In genomic region chr1:247334378-247335133, GRCh38 we compare ENCODE assay signal across 15 cellular contexts. TPM values are rescaled to one million over a fixed set of nuclear protein-coding genes. Genes with fewer than 3 reads are reported as not detected.
DNase-seq lines count a peak whose midpoint lies in the region; ATAC-seq and TF ChIP-seq lines count a peak whose summit lies in the region.
"Had no signal": no experiment of that assay in that cellular context is flagged by ENCODE, and none has a peak within 500 bp of the region (broad histone marks: within the 10 kb centered on the region; RNA-seq: fewer than 3 reads in every experiment).

No MANE protein-coding gene starts in this region.

- H3K4me1 ChIP-seq in naive thymus-derived CD4-positive, alpha-beta T cell (ENCODE audit: control insufficient read depth in 2 of 2, insufficient read depth in 2 of 2, low read length in 2 of 2), result peaks cover 6 to 14% of the 10 kb centered on the region in 2 donors

- H3K4me3 ChIP-seq in naive thymus-derived CD4-positive, alpha-beta T cell (ENCODE audit: low read length), result no peak overlapping the region
- H3K4me3 ChIP-seq: left lung had no signal

- H3K27me3 Mint-ChIP-seq in activated naive CD8-positive, alpha-beta T cell, result no peaks in the 10 kb centered on the region
- no peaks in the 10 kb centered on the region for H3K27me3 Mint-ChIP-seq in activated naive CD8-positive, alpha-beta T cell treated with anti-CD3 and anti-CD28 coated beads, Interleukin-2, amount 50 U/mL, for 24 hours
- H3K27me3 Mint-ChIP-seq in WTC11 (ENCODE audit: low read depth), result no peaks in the 10 kb centered on the region
- H3K27me3 Mint-ChIP-seq in naive thymus-derived CD4-positive, alpha-beta T cell, result no peaks in the 10 kb centered on the region
- H3K27me3 Mint-ChIP-seq: activated CD4-positive, alpha-beta memory T cell treated with anti-CD3 and anti-CD28 coated beads, Interleukin-2, amount 10 ng/mL, durations not matched to agents 7 days and 5 days had no signal

- DNase-seq in activated naive CD8-positive, alpha-beta T cell treated with anti-CD3 and anti-CD28 coated beads, Interleukin-2, amount 50 U/mL, for 24 hours, result no peak
- DNase-seq in WTC11 (ENCODE audit: low spot score) (no peak), HuH-7.5 (ENCODE audit: low spot score) (no peak), NCI-H226 (no peak)
- DNase-seq in naive thymus-derived CD4-positive, alpha-beta T cell, result no peak
- DNase-seq: activated CD4-positive, alpha-beta memory T cell treated with anti-CD3 and anti-CD28 coated beads, Interleukin-2, amount 10 ng/mL, durations not matched to agents 7 days and 5 days; amniotic stem cell; foreskin fibroblast; left lung; NCI-H774; stimulated activated naive CD8-positive, alpha-beta T cell treated with anti-CD3 and anti-CD28 coated beads, Interleukin-15, Interleukin-2, amounts not matched to agents 100 U/mL and 50 U/mL, for 24 hours had no signal

- H3K4me1 Mint-ChIP-seq in activated naive CD8-positive, alpha-beta T cell (ENCODE audit: low read depth), result peaks cover 51% of the 10 kb centered on the region
- H3K4me1 Mint-ChIP-seq in activated naive CD8-positive, alpha-beta T cell treated with anti-CD3 and anti-CD28 coated beads, Interleukin-2, amount 50 U/mL, for 24 hours, result peaks cover 28% of the 10 kb centered on the region
- peaks cover 64% of the 10 kb centered on the region for H3K4me1 Mint-ChIP-seq in WTC11
- peaks cover 10 to 31% (median 21%) of the 10 kb centered on the region in 7 donors for H3K4me1 Mint-ChIP-seq in naive thymus-derived CD4-positive, alpha-beta T cell

- POLR2A ChIA-PET in WTC11 (lab: Charles Lee), result no interaction called here
- POLR2A ChIA-PET in naive thymus-derived CD4-positive, alpha-beta T cell (lab: Charles Lee), result no interaction called here

- H3K27ac Mint-ChIP-seq in activated naive CD8-positive, alpha-beta T cell, result peak overlapping the region; percentile 30
- no peak overlapping the region for H3K27ac Mint-ChIP-seq in activated naive CD8-positive, alpha-beta T cell treated with anti-CD3 and anti-CD28 coated beads, Interleukin-2, amount 50 U/mL, for 24 hours
- H3K27ac Mint-ChIP-seq in WTC11, result peak overlapping the region; percentile 82
- peak overlapping the region in 5 of 9 donors; percentile 10 to 61 (median 33) for H3K27ac Mint-ChIP-seq in naive thymus-derived CD4-positive, alpha-beta T cell
- H3K27ac Mint-ChIP-seq: activated CD4-positive, alpha-beta memory T cell treated with anti-CD3 and anti-CD28 coated beads, Interleukin-2, amount 10 ng/mL, durations not matched to agents 7 days and 5 days had no signal

- peak overlapping the region; percentile 83 for H3K4me3 Mint-ChIP-seq in activated naive CD8-positive, alpha-beta T cell
- H3K4me3 Mint-ChIP-seq in activated naive CD8-positive, alpha-beta T cell treated with anti-CD3 and anti-CD28 coated beads, Interleukin-2, amount 50 U/mL, for 24 hours, result no peak overlapping the region
- H3K4me3 Mint-ChIP-seq in WTC11, result peak overlapping the region; percentile 83
- peak overlapping the region in 1 of 10 donors; percentile 74 for H3K4me3 Mint-ChIP-seq in naive thymus-derived CD4-positive, alpha-beta T cell
- H3K4me3 Mint-ChIP-seq: activated CD4-positive, alpha-beta memory T cell treated with anti-CD3 and anti-CD28 coated beads, Interleukin-2, amount 10 ng/mL, durations not matched to agents 7 days and 5 days had no signal

- H3K36me3 Mint-ChIP-seq in activated naive CD8-positive, alpha-beta T cell, result no peaks in the 10 kb centered on the region
- peaks cover 13% of the 10 kb centered on the region for H3K36me3 Mint-ChIP-seq in activated naive CD8-positive, alpha-beta T cell treated with anti-CD3 and anti-CD28 coated beads, Interleukin-2, amount 50 U/mL, for 24 hours (ENCODE audit: low read depth)
- peaks cover 36% of the 10 kb centered on the region for H3K36me3 Mint-ChIP-seq in WTC11
- peaks cover 0 to 3% (median 0%) of the 10 kb centered on the region in 5 donors for H3K36me3 Mint-ChIP-seq in naive thymus-derived CD4-positive, alpha-beta T cell

- CTCF ChIA-PET in WTC11 (lab: Charles Lee), result interaction anchor here (1.0 kb wide), 2 partner anchors 9 to 18 kb away, joined by 3 to 4 read pairs; no protein-coding TSS in a partner anchor
- CTCF ChIA-PET in naive thymus-derived CD4-positive, alpha-beta T cell (lab: Charles Lee), result no interaction called here

- no peak for ATAC-seq in activated naive CD8-positive, alpha-beta T cell treated with anti-CD3 and anti-CD28 coated beads, Interleukin-2, amount 50 U/mL, for 24 hours
- ATAC-seq in WTC11 (no peak), HG02623 (IDR thresholded peaks at IDR 0.05; ENCODE audit: unreplicated experiment) (no peak), GM18502 (IDR thresholded peaks at IDR 0.05; ENCODE audit: poor library complexity, unreplicated experiment) (no peak)
- no peak for ATAC-seq in naive thymus-derived CD4-positive, alpha-beta T cell
- ATAC-seq: left lung; stimulated activated naive CD8-positive, alpha-beta T cell treated with anti-CD3 and anti-CD28 coated beads, Interleukin-15, Interleukin-2, amounts not matched to agents 100 U/mL and 50 U/mL, for 24 hours had no signal

- no peaks in the 10 kb centered on the region for H3K27me3 ChIP-seq in naive thymus-derived CD4-positive, alpha-beta T cell (ENCODE audit: control insufficient read depth in 2 of 2, insufficient read depth in 2 of 2, low read length in 2 of 2)

- H3K27ac ChIP-seq in naive thymus-derived CD4-positive, alpha-beta T cell (ENCODE audit: low read depth, low read length), result no peak overlapping the region
- H3K27ac ChIP-seq: left lung had no signal

- no peak for TF ChIP-seq CTCF in WTC11 (IDR thresholded peaks at IDR 0.05)

- intact Hi-C loops in naive thymus-derived CD4-positive, alpha-beta T cell (cut with micrococcal nuclease), result loop anchor here in 1 of 2 donors (5.0 to 10.0 kb wide), 2 partner anchors 257 to 770 kb away; partner anchors contain the start of genes CNST, TFB2M and ZNF670

- H3K9me3 ChIP-seq in naive thymus-derived CD4-positive, alpha-beta T cell (ENCODE audit: control insufficient read depth in 2 of 3, low read length in 3 of 3), result no peaks in the 10 kb centered on the region
- H3K9me3 ChIP-seq: HAP-1, left lung had no signal

- no peaks in the 10 kb centered on the region for H3K36me3 ChIP-seq in naive thymus-derived CD4-positive, alpha-beta T cell (ENCODE audit: control insufficient read depth in 2 of 3, insufficient read depth in 3 of 3, low read length in 3 of 3)

- no peaks in the 10 kb centered on the region for H3K9me3 Mint-ChIP-seq in activated naive CD8-positive, alpha-beta T cell (ENCODE audit: low read depth)
- H3K9me3 Mint-ChIP-seq in activated naive CD8-positive, alpha-beta T cell treated with anti-CD3 and anti-CD28 coated beads, Interleukin-2, amount 50 U/mL, for 24 hours, result no peaks in the 10 kb centered on the region
- no peaks in the 10 kb centered on the region for H3K9me3 Mint-ChIP-seq in WTC11
- peaks cover 0 to 1% (median 0%) of the 10 kb centered on the region in 11 donors for H3K9me3 Mint-ChIP-seq in naive thymus-derived CD4-positive, alpha-beta T cell
- H3K9me3 Mint-ChIP-seq: activated CD4-positive, alpha-beta memory T cell treated with anti-CD3 and anti-CD28 coated beads, Interleukin-2, amount 10 ng/mL, durations not matched to agents 7 days and 5 days had no signal

TF ChIP-seq in WTC11, 78 proteins besides CTCF, POLR2A, EP300 and RAD21:
- TF ChIP-seq NFE2L1 (CRISPR knock-in tag; IDR thresholded peaks at IDR 0.05), result 0 out of 2 replicates have a peak, but pooled peaks have one; percentile 16
- TF ChIP-seq, protein P1, sequence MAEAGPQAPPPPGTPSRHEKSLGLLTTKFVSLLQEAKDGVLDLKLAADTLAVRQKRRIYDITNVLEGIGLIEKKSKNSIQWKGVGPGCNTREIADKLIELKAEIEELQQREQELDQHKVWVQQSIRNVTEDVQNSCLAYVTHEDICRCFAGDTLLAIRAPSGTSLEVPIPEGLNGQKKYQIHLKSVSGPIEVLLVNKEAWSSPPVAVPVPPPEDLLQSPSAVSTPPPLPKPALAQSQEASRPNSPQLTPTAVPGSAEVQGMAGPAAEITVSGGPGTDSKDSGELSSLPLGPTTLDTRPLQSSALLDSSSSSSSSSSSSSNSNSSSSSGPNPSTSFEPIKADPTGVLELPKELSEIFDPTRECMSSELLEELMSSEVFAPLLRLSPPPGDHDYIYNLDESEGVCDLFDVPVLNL (CRISPR knock-in tag; IDR thresholded peaks at IDR 0.05; ENCODE audit: borderline replicate concordance, low read depth), result no peak
- TF ChIP-seq NFATC4 (CRISPR knock-in tag; IDR thresholded peaks at IDR 0.05), result peak; percentile 16; the same call in 1 of the 2 replicates

RNA-seq across cellular contexts. Expression of gene ZNF496, which starts 2.9 kb away (rescaled TPM):
- total RNA-seq in WTC11 (2021), result 81.5 to 89.0 TPM (median 88.3 TPM) in 3 replicates
- 10 to 100 TPM in 3 of 5 experiments, 1 to 10 TPM in 2; 9.5 to 25.1 (median 17.3) TPM for total RNA-seq in naive thymus-derived CD4-positive, alpha-beta T cell
- 10 to 100 TPM in 1 of 2 donors, 1 to 10 TPM in 1; 9.2 to 10.5 TPM for polyA plus RNA-seq in naive thymus-derived CD4-positive, alpha-beta T cell
